In the genomic region with DNA sequence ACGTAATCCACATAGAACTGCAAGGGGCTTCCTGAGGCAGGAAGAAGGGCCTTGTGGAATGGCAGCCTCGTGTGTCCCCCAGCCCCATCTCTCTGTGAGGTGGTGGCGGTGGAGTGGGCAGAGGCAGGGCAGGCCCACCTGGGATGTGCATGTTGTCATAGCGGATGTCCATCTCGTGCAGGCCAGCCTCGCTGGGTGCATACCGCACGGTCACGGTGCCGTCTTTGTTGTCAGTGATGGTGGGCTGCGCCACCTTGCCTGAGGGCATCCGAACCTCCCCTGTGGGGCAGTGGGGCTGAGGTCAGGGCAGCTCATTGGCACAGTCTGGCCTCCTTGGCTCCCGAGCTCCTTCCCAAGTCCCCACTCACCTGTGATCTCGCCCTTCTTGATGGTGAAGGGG, we compare ENCODE assay signal across 22 cellular contexts. TPM values are rescaled to one million over a fixed set of nuclear protein-coding genes. Genes with fewer than 3 reads are reported as not detected.
A peak's percentile ranks its signal among the peaks of the same experiment; 100 is the strongest.
DNase-seq lines count a peak whose midpoint lies in the region; ATAC-seq, FAIRE-seq and TF ChIP-seq lines count a peak whose summit lies in the region.
"Had no signal": no experiment of that assay in that cellular context is flagged by ENCODE, and none has a peak within 500 bp of the region (broad histone marks: within the 10 kb centered on the region; RNA-seq: fewer than 3 reads in every experiment).

No MANE protein-coding gene starts in this region.

- CTCF ChIA-PET in K562 (lab: Yijun Ruan, JAX; ENCODE audit: low intra/inter-chr PET ratio), result no interaction called here

- peak overlapping the region in 1 of 2 experiments; percentile 45; a peak in 1 of 4 replicates for H3K9ac ChIP-seq in K562 (ENCODE audit: insufficient read depth in 1 of 2, low read depth in 2 of 2, low read length in 2 of 2)

- peaks cover 90% of the 10 kb centered on the region for H3K36me3 ChIP-seq in right atrium auricular region
- peaks cover 100% of the 10 kb centered on the region; the same call in 2 of the 3 replicates for H3K36me3 ChIP-seq in K562 (ENCODE audit: control insufficient read depth, insufficient read depth, low read length)
- peaks cover 17 to 99% (median 81%) of the 10 kb centered on the region in 4 donors for H3K36me3 ChIP-seq in upper lobe of left lung

- in situ Hi-C loops in K562 (cut with MboI), result no loop called here

- FAIRE-seq in K562 (lab: Jason Lieb, UNC), result no peak
- FAIRE-seq: GM12891 had no signal

- H3K4me1 ChIP-seq in right cardiac atrium (ENCODE audit: control insufficient read depth, insufficient read depth, low read length) (no peaks in the 10 kb centered on the region), right atrium auricular region (peaks cover 0 to 6% of the 10 kb centered on the region in 2 donors), K562 (replicated peaks in 1 of 2; ENCODE audit: control insufficient read depth in 2 of 2, insufficient read depth in 2 of 2, low read length in 2 of 2) (peaks cover 0 to 43% of the 10 kb centered on the region in 2 experiments; a peak in 2 of 5 replicates), upper lobe of left lung (peaks cover 0 to 59% (median 23%) of the 10 kb centered on the region in 4 donors)

- H3K79me2 ChIP-seq in K562 (ENCODE audit: control insufficient read depth, insufficient read depth, low read length), result no peaks in the 10 kb centered on the region

- no peak overlapping the region for H3K27ac ChIP-seq in right cardiac atrium (ENCODE audit: low read length)
- H3K27ac ChIP-seq in right atrium auricular region, result no peak overlapping the region
- no peak overlapping the region for H3K27ac ChIP-seq in K562 (ENCODE audit: extremely low read depth, low read depth, low read length)
- H3K27ac ChIP-seq in upper lobe of left lung, result peak overlapping the region in 3 of 4 donors; percentile 38 to 80 (median 70)
- H3K27ac ChIP-seq: thoracic aorta had no signal

- H3K4me3 ChIP-seq in right cardiac atrium (ENCODE audit: low read length) (no peak overlapping the region), right atrium auricular region (no peak overlapping the region), K562 (no peak overlapping the region), upper lobe of left lung (no peak overlapping the region)
- H3K4me3 ChIP-seq: GM23338, thoracic aorta had no signal

- TF ChIP-seq CTCF in right atrium auricular region (IDR thresholded peaks at IDR 0.05) (no peak), K562 (IDR thresholded peaks at IDR 0.05 in 2 of 3, conservative IDR thresholded peaks at IDR 0.05 in 1 of 3; ENCODE audit: insufficient read depth in 2 of 3, low read depth in 1 of 3, low read length in 3 of 3) (no peak), upper lobe of left lung (IDR thresholded peaks at IDR 0.05) (no peak)

- no peak for ATAC-seq in right cardiac atrium
- ATAC-seq in K562, result no peak
- ATAC-seq in upper lobe of left lung (ENCODE audit: low FRiP score in 2 of 2), result no peak
- no peak for ATAC-seq in GM21526 (IDR thresholded peaks at IDR 0.05; ENCODE audit: low FRiP score, unreplicated experiment)
- ATAC-seq in HG02642 (IDR thresholded peaks at IDR 0.05; ENCODE audit: poor library complexity, unreplicated experiment), result no peak
- ATAC-seq: GM23338; left lobe of liver; stimulated activated naive B cell treated with anti-CD40 and anti-IgM and Interleukin-4, amounts not matched to agents 10 μg/mL and 1 μg/mL and 100 μg/mL, for 72 hours had no signal

- no peak for TF ChIP-seq POLR2A in K562 (conservative IDR thresholded peaks at IDR 0.05)
- TF ChIP-seq POLR2A in upper lobe of left lung (IDR thresholded peaks at IDR 0.05), result no peak

- H3K9me1 ChIP-seq in K562 (ENCODE audit: control insufficient read depth, insufficient read depth, low read length), result no peaks in the 10 kb centered on the region

- no TSS peak for BruUV-seq in K562 (replicated peaks; lab: Mats Ljungman, UMichigan)

- POLR2A ChIA-PET in K562 (lab: Yijun Ruan, JAX), result interaction anchor here (1.2 kb wide), 1 partner anchor 8 kb away, joined by 4 read pairs; no protein-coding TSS in a partner anchor

- WGBS in right cardiac atrium, result 75% methylated on average over 14 of the region's 14 CpGs
- WGBS in K562 (ENCODE audit: insufficient coverage, low coverage, missing lambda C conversion rate), result 95% methylated on average over 8 of the region's 14 CpGs
- 87% methylated on average over 14 of the region's 14 CpGs; no CpG with 5 or more reads in 1 of the 2 donors for WGBS in upper lobe of left lung, 2 donors

- TF ChIP-seq EP300 in K562 (IDR thresholded peaks at IDR 0.05; ENCODE audit: low read length) (no peak), upper lobe of left lung (IDR thresholded peaks at IDR 0.05) (no peak)

- TF ChIP-seq RAD21 in K562 (CRISPR knock-in tag; conservative IDR thresholded peaks at IDR 0.05 in 1 of 2, IDR thresholded peaks at IDR 0.05 in 1 of 2), result no peak

- H3K27me3 ChIP-seq in right cardiac atrium (ENCODE audit: control insufficient read depth, insufficient read depth) (no peaks in the 10 kb centered on the region), right atrium auricular region (no peaks in the 10 kb centered on the region), K562 (ENCODE audit: control insufficient read depth in 2 of 2, insufficient read depth in 2 of 2, low read length in 2 of 2) (no peaks in the 10 kb centered on the region), upper lobe of left lung (no peaks in the 10 kb centered on the region)

- no peaks in the 10 kb centered on the region for H3K9me3 ChIP-seq in right cardiac atrium (ENCODE audit: control insufficient read depth, low read length)
- no peaks in the 10 kb centered on the region for H3K9me3 ChIP-seq in right atrium auricular region
- H3K9me3 ChIP-seq in K562 (replicated peaks; ENCODE audit: control insufficient read depth, insufficient read depth, low read depth, low read length), result no peaks in the 10 kb centered on the region
- H3K9me3 ChIP-seq in upper lobe of left lung, result no peaks in the 10 kb centered on the region
- H3K9me3 ChIP-seq: thoracic aorta had no signal

- intact Hi-C loops in right cardiac atrium (cut with DNase I) (no loop called here), K562 (cut with micrococcal nuclease) (no loop called here)

- DNase-seq in right cardiac atrium (peak in 2 of 3 donors; percentile 31 to 39), right atrium auricular region (ENCODE audit: low spot score) (no peak), K562 (ENCODE audit: extremely low read depth in 1 of 4, low spot score in 3 of 4) (no peak), upper lobe of left lung (peak in 1 of 2 donors; percentile 45)
- DNase-seq: activated CD4-positive, CD25-positive, alpha-beta regulatory T cell; DMS53; glutamatergic neuron; midbrain; MM.1S; NCI-H1436 treated with DMSO at 0.1 percent for 48 hours; NCI-H2171 treated with DMSO at 0.1 percent for 48 hours; NCI-H526 treated with DMSO at 0.1 percent for 48 hours; posterior cingulate gyrus; RPMI8226; stimulated activated CD4-positive, alpha-beta T cell treated with anti-CD3 and anti-CD28 coated beads, Interleukin-1b, Interleukin-23, amount 100 ng/mL, for 48 hours; stimulated activated naive B cell treated with anti-CD40 and anti-IgM and Interleukin-4, amounts not matched to agents 10 μg/mL and 1 μg/mL and 100 μg/mL, for 72 hours had no signal

- no peak overlapping the region for H2AFZ ChIP-seq in K562 (ENCODE audit: low read depth, low read length)
- H2AFZ ChIP-seq: GM23338 had no signal

- H3K4me2 ChIP-seq in K562 (ENCODE audit: insufficient read depth, low read length), result no peak overlapping the region
- H3K4me2 ChIP-seq: GM23338 had no signal

- H4K20me1 ChIP-seq in K562 (replicated peaks; ENCODE audit: control insufficient read depth, insufficient read depth, low read length), result peaks cover 13% of the 10 kb centered on the region

RNA-seq across cellular contexts. Expression of gene FLNA, which starts 20.4 kb away (rescaled TPM):
- total RNA-seq in right cardiac atrium (100 to 1,000 TPM; 262 to 363 (median 298) TPM), right atrium auricular region (100 to 1,000 TPM; 263 to 419 TPM), K562 (2014; rRNA removed) (554 and 803 TPM in 2 replicates), K562 (2014; rRNA removed; fragmentation: Illumina TruSeq; extraction: Trizol) (72.2 and 110 TPM in 2 replicates), K562 (2015; rRNA removed; fragmentation: Illumina TruSeq; extraction: Trizol) (135 and 162 TPM in 2 replicates), K562 (2021) (672 and 735 TPM in 2 replicates), upper lobe of left lung (1,000 to 10,000 TPM in 5 of 6 donors, 100 to 1,000 TPM in 1; 800 to 1,760 (median 1,298) TPM)
- polyA plus RNA-seq in right cardiac atrium (271 TPM), K562 (2011; rRNA removed) (86.6 and 165 TPM in 2 replicates), K562 (2014; fragmentation: Illumina TruSeq; extraction: Trizol) (329 and 438 TPM in 2 replicates), K562 (2014; fragmentation: Nextera tagmentation; extraction: Ambion mirVana) (1 to 10 TPM; 6.2 to 6.8 TPM), K562 (2014; rRNA removed) (226 and 245 TPM in 2 replicates)
- total RNA-seq in K562 (2011; cell fraction: chromatin; rRNA removed; ENCODE audit: low replicate concordance), result 432 and 1,364 TPM in 2 replicates
- total RNA-seq in K562 (2011; cell fraction: nucleolus; rRNA removed), result 816 and 818 TPM in 2 replicates
- total RNA-seq in K562 (2011; cell fraction: nucleoplasm; rRNA removed), result 362 and 459 TPM in 2 replicates
- polyA plus RNA-seq in K562 (2011; cell fraction: cytosol; rRNA removed), result 122 and 183 TPM in 2 replicates
- 624 and 751 TPM in 2 replicates for polyA plus RNA-seq in K562 (2011; cell fraction: nucleus; rRNA removed)
- 392 and 593 TPM in 2 replicates for polyA plus RNA-seq in K562 (2012)
- 249 and 291 TPM in 2 replicates for polyA minus RNA-seq in K562 (2011; rRNA and poly(A)+ RNA removed)
- polyA minus RNA-seq in K562 (2011; cell fraction: cytosol; rRNA and poly(A)+ RNA removed), result 522 and 767 TPM in 2 replicates
- 248 and 324 TPM in 2 replicates for polyA minus RNA-seq in K562 (2011; cell fraction: nucleus; rRNA and poly(A)+ RNA removed)

RNA-seq across cellular contexts. Expression of gene EMD, which starts 25.1 kb away (rescaled TPM):
- total RNA-seq in right cardiac atrium (10 to 100 TPM; 58.5 to 72.9 (median 60.0) TPM), right atrium auricular region (10 to 100 TPM; 41.5 to 47.0 TPM), K562 (2014; rRNA removed) (32.9 and 36.2 TPM in 2 replicates), K562 (2014; rRNA removed; fragmentation: Illumina TruSeq; extraction: Trizol) (37.5 and 38.3 TPM in 2 replicates), K562 (2015; rRNA removed; fragmentation: Illumina TruSeq; extraction: Trizol) (61.9 and 67.8 TPM in 2 replicates), K562 (2021) (124 and 135 TPM in 2 replicates), upper lobe of left lung (10 to 100 TPM; 42.3 to 60.8 (median 53.6) TPM)
- polyA plus RNA-seq in right cardiac atrium (86.1 TPM), K562 (2011; rRNA removed) (77.4 and 81.2 TPM in 2 replicates), K562 (2014; fragmentation: Illumina TruSeq; extraction: Trizol) (177 and 206 TPM in 2 replicates), K562 (2014; fragmentation: Nextera tagmentation; extraction: Ambion mirVana) (1 to 10 TPM; 2.3 to 3.1 TPM), K562 (2014; rRNA removed) (86.7 and 110 TPM in 2 replicates)
- 41.8 and 93.2 TPM in 2 replicates for total RNA-seq in K562 (2011; cell fraction: chromatin; rRNA removed; ENCODE audit: low replicate concordance)
- 88.9 and 97.4 TPM in 2 replicates for total RNA-seq in K562 (2011; cell fraction: nucleolus; rRNA removed)
- total RNA-seq in K562 (2011; cell fraction: nucleoplasm; rRNA removed), result 70.5 and 73.6 TPM in 2 replicates
- polyA plus RNA-seq in K562 (2011; cell fraction: cytosol; rRNA removed), result 100.0 and 121 TPM in 2 replicates
- 238 and 242 TPM in 2 replicates for polyA plus RNA-seq in K562 (2011; cell fraction: nucleus; rRNA removed)
- polyA plus RNA-seq in K562 (2012), result 125 and 134 TPM in 2 replicates
- 24.0 and 43.3 TPM in 2 replicates for polyA minus RNA-seq in K562 (2011; rRNA and poly(A)+ RNA removed)
- 51.3 and 57.9 TPM in 2 replicates for polyA minus RNA-seq in K562 (2011; cell fraction: cytosol; rRNA and poly(A)+ RNA removed)
- polyA minus RNA-seq in K562 (2011; cell fraction: nucleus; rRNA and poly(A)+ RNA removed), result 28.5 and 40.8 TPM in 2 replicates

RNA-seq across cellular contexts. Expression of gene RPL10, which starts 44.2 kb away (rescaled TPM):
- total RNA-seq in right cardiac atrium (1,000 to 10,000 TPM; 2,034 to 2,544 (median 2,211) TPM), right atrium auricular region (1,000 to 10,000 TPM; 1,667 to 4,587 TPM), K562 (2014; rRNA removed) (4,111 and 4,705 TPM in 2 replicates), K562 (2014; rRNA removed; fragmentation: Illumina TruSeq; extraction: Trizol) (3,682 and 4,010 TPM in 2 replicates), K562 (2015; rRNA removed; fragmentation: Illumina TruSeq; extraction: Trizol) (3,735 and 3,774 TPM in 2 replicates), K562 (2021) (4,299 and 4,408 TPM in 2 replicates), upper lobe of left lung (1,000 to 10,000 TPM; 1,246 to 5,225 (median 2,943) TPM)
- polyA plus RNA-seq in right cardiac atrium (2,857 TPM), K562 (2011; rRNA removed) (5,297 and 6,545 TPM in 2 replicates), K562 (2014; fragmentation: Illumina TruSeq; extraction: Trizol) (6,119 and 7,432 TPM in 2 replicates), K562 (2014; fragmentation: Nextera tagmentation; extraction: Ambion mirVana) (1,000 to 10,000 TPM; 5,014 to 7,600 TPM), K562 (2014; rRNA removed) (6,193 and 7,323 TPM in 2 replicates)
- total RNA-seq in K562 (2011; cell fraction: chromatin; rRNA removed; ENCODE audit: low replicate concordance), result 652 and 1,355 TPM in 2 replicates
- total RNA-seq in K562 (2011; cell fraction: nucleolus; rRNA removed), result 1,356 and 1,561 TPM in 2 replicates
- total RNA-seq in K562 (2011; cell fraction: nucleoplasm; rRNA removed), result 1,670 and 2,786 TPM in 2 replicates
- 7,052 and 10,074 TPM in 2 replicates for polyA plus RNA-seq in K562 (2011; cell fraction: cytosol; rRNA removed)
- polyA plus RNA-seq in K562 (2011; cell fraction: nucleus; rRNA removed), result 3,562 and 5,028 TPM in 2 replicates
- polyA plus RNA-seq in K562 (2012), result 5,208 and 8,851 TPM in 2 replicates
- polyA minus RNA-seq in K562 (2011; rRNA and poly(A)+ RNA removed), result 1,451 and 1,523 TPM in 2 replicates
- 1,578 and 1,804 TPM in 2 replicates for polyA minus RNA-seq in K562 (2011; cell fraction: cytosol; rRNA and poly(A)+ RNA removed)
- polyA minus RNA-seq in K562 (2011; cell fraction: nucleus; rRNA and poly(A)+ RNA removed), result 368 and 622 TPM in 2 replicates

RNA-seq across cellular contexts. Expression of gene DNASE1L1, which starts 55.0 kb away (rescaled TPM):
- total RNA-seq in right cardiac atrium (10 to 100 TPM; 47.3 to 52.6 (median 51.2) TPM), right atrium auricular region (10 to 100 TPM; 74.4 to 84.0 TPM), K562 (2014; rRNA removed) (12.4 and 16.4 TPM in 2 replicates), K562 (2014; rRNA removed; fragmentation: Illumina TruSeq; extraction: Trizol) (5.7 and 5.9 TPM in 2 replicates), K562 (2015; rRNA removed; fragmentation: Illumina TruSeq; extraction: Trizol) (4.9 and 5.5 TPM in 2 replicates), K562 (2021) (10.9 and 11.2 TPM in 2 replicates), upper lobe of left lung (10 to 100 TPM; 18.9 to 55.5 (median 48.2) TPM)
- polyA plus RNA-seq in right cardiac atrium (60.5 TPM), K562 (2011; rRNA removed) (12.6 and 14.8 TPM in 2 replicates), K562 (2014; fragmentation: Illumina TruSeq; extraction: Trizol) (7.9 and 12.9 TPM in 2 replicates), K562 (2014; fragmentation: Nextera tagmentation; extraction: Ambion mirVana) (under 1 TPM; 0.73 to 0.74 TPM), K562 (2014; rRNA removed) (11.6 and 16.4 TPM in 2 replicates)
- 14.4 and 29.9 TPM in 2 replicates for total RNA-seq in K562 (2011; cell fraction: chromatin; rRNA removed; ENCODE audit: low replicate concordance)
- 32.4 and 37.9 TPM in 2 replicates for total RNA-seq in K562 (2011; cell fraction: nucleolus; rRNA removed)
- total RNA-seq in K562 (2011; cell fraction: nucleoplasm; rRNA removed), result 24.0 and 27.8 TPM in 2 replicates
- polyA plus RNA-seq in K562 (2011; cell fraction: cytosol; rRNA removed), result 18.6 and 34.4 TPM in 2 replicates
- polyA plus RNA-seq in K562 (2011; cell fraction: nucleus; rRNA removed), result 18.8 and 31.1 TPM in 2 replicates
- polyA plus RNA-seq in K562 (2012), result 14.5 and 24.0 TPM in 2 replicates
- 5.2 and 6.9 TPM in 2 replicates for polyA minus RNA-seq in K562 (2011; rRNA and poly(A)+ RNA removed)
- polyA minus RNA-seq in K562 (2011; cell fraction: cytosol; rRNA and poly(A)+ RNA removed), result 8.1 and 9.3 TPM in 2 replicates
- 4.7 and 6.1 TPM in 2 replicates for polyA minus RNA-seq in K562 (2011; cell fraction: nucleus; rRNA and poly(A)+ RNA removed)

RNA-seq across cellular contexts. Expression of gene TAFAZZIN, which starts 57.3 kb away (rescaled TPM):
- total RNA-seq in right cardiac atrium (10 to 100 TPM; 38.0 to 45.0 (median 39.0) TPM), right atrium auricular region (10 to 100 TPM; 24.8 to 28.9 TPM), K562 (2014; rRNA removed) (20.2 and 33.7 TPM in 2 replicates), K562 (2014; rRNA removed; fragmentation: Illumina TruSeq; extraction: Trizol) (10.7 and 11.3 TPM in 2 replicates), K562 (2015; rRNA removed; fragmentation: Illumina TruSeq; extraction: Trizol) (15.6 and 17.1 TPM in 2 replicates), K562 (2021) (29.6 and 32.2 TPM in 2 replicates), upper lobe of left lung (100 to 1,000 TPM in 2 of 6 donors, 10 to 100 TPM in 4; 39.1 to 228 (median 49.9) TPM)
- polyA plus RNA-seq in right cardiac atrium (43.9 TPM), K562 (2011; rRNA removed) (24.0 and 39.6 TPM in 2 replicates), K562 (2014; fragmentation: Illumina TruSeq; extraction: Trizol) (20.2 and 25.0 TPM in 2 replicates), K562 (2014; fragmentation: Nextera tagmentation; extraction: Ambion mirVana) (under 1 TPM; 0.49 to 0.64 TPM), K562 (2014; rRNA removed) (33.6 and 40.7 TPM in 2 replicates)
- 68.1 and 155 TPM in 2 replicates for total RNA-seq in K562 (2011; cell fraction: chromatin; rRNA removed; ENCODE audit: low replicate concordance)
- total RNA-seq in K562 (2011; cell fraction: nucleolus; rRNA removed), result 126 and 130 TPM in 2 replicates
- 84.5 and 90.6 TPM in 2 replicates for total RNA-seq in K562 (2011; cell fraction: nucleoplasm; rRNA removed)
- polyA plus RNA-seq in K562 (2011; cell fraction: cytosol; rRNA removed), result 24.2 and 26.2 TPM in 2 replicates
- polyA plus RNA-seq in K562 (2011; cell fraction: nucleus; rRNA removed), result 415 and 432 TPM in 2 replicates
- polyA plus RNA-seq in K562 (2012), result 21.3 and 52.8 TPM in 2 replicates
- 7.7 and 17.0 TPM in 2 replicates for polyA minus RNA-seq in K562 (2011; rRNA and poly(A)+ RNA removed)
- 8.3 and 13.7 TPM in 2 replicates for polyA minus RNA-seq in K562 (2011; cell fraction: cytosol; rRNA and poly(A)+ RNA removed)
- polyA minus RNA-seq in K562 (2011; cell fraction: nucleus; rRNA and poly(A)+ RNA removed), result 45.6 and 52.2 TPM in 2 replicates

Comparison
In these comparisons a context has a peak if more than half of its experiments do, and no peak if none do; other contexts are left out.
1. DNase-seq: peak in right cardiac atrium (2 of 3); none in right atrium auricular region (single experiment) and K562 (0 of 4).
2. H3K27ac ChIP-seq: peak in upper lobe of left lung (3 of 4); none in right cardiac atrium (single experiment), right atrium auricular region (0 of 2) and K562 (single experiment).